In the genomic region with DNA sequence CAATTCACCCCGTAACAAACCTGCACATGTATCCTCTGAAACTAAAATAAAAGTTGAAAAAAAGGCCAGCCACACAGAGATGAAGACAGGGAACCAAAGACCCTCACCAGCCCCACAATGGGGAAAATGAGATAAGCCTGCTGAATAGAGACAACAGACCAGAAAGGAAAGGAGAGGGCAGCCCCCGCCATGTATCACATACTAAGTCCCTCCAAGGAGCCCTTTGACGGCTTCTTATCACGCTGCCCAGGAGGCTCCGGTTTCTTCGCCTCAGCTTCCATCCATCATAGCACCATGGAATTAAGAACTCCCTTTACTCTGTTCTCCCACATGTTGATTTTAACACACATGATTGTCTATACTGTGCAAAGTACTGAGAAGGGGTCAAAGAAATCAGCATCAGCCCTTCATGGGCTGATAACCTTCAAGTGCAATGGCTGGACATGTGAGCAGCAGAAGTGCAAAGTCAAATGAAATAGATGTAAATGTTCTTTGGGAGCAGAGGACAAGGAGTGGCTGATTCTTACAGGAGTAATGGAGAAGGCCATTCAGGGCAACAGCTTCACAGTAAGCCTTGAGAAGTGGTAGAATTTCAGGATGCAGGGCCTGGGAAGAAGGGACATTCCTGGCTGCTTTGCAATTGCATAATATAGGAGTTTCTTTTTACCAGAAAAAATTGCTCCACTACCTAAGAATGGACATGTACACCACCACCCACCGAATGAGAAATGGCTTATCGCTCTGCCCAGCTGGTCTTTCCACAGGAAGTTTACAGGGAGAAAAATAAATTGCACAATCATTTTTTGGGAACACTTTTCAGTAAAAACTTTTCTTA, we compare ENCODE assay signal across 13 cellular contexts. TPM values are rescaled to one million over a fixed set of nuclear protein-coding genes. Genes with fewer than 3 reads are reported as not detected.
DNase-seq lines count a peak whose midpoint lies in the region; TF ChIP-seq lines count a peak whose summit lies in the region.
"Had no signal": no experiment of that assay in that cellular context is flagged by ENCODE, and none has a peak within 500 bp of the region (broad histone marks: within the 10 kb centered on the region; RNA-seq: fewer than 3 reads in every experiment).

No MANE protein-coding gene starts in this region.

- no peaks in the 10 kb centered on the region for H3K9me3 Mint-ChIP-seq in type B pancreatic cell

- H3K9ac ChIP-seq in adipocyte (ENCODE audit: low read length) (peak overlapping the region; percentile 53), fibroblast of lung (ENCODE audit: insufficient read depth, low read length) (no peak overlapping the region)

- H3K4me3 ChIP-seq in ACC112 (ENCODE audit: low read depth, low read length) = peak overlapping the region; percentile 28; the same call in 1 of the 2 replicates
- peak overlapping the region; percentile 63 for H3K4me3 ChIP-seq in adipocyte (ENCODE audit: low read length)
- H3K4me3 ChIP-seq in fibroblast of lung (replicated peaks in 1 of 4; ENCODE audit: control extremely low read depth in 1 of 4, insufficient read depth in 1 of 4, low read depth in 3 of 4, low read length in 4 of 4) = peak overlapping the region in 1 of 4 experiments; percentile 18
- H3K4me3 ChIP-seq: smooth muscle cell had no signal

- no peaks in the 10 kb centered on the region for H3K27me3 ChIP-seq in ACC112 (ENCODE audit: insufficient read depth, low read length)
- no peaks in the 10 kb centered on the region for H3K27me3 ChIP-seq in adipocyte (replicated peaks; ENCODE audit: control insufficient read depth, insufficient read depth, low read length)
- H3K27me3 ChIP-seq in fibroblast of lung (ENCODE audit: control insufficient read depth, insufficient read depth, low read length) = no peaks in the 10 kb centered on the region

- DNase-seq in adipocyte (ENCODE audit: low read depth) (peak; percentile 70), fibroblast of lung (ENCODE audit: low read depth in 2 of 2) (peak; percentile 77 to 87), non-pigmented ciliary epithelial cell (ENCODE audit: low read depth) (peak; percentile 22), NCI-H2081 (lab: John Stamatoyannopoulos, UW) (no peak), MV-4-11 (lab: John Stamatoyannopoulos, UW) (no peak), T-helper 2 cell (no peak), type B pancreatic cell (ENCODE audit: extremely low spot score, unreplicated experiment) (no peak)
- DNase-seq: GF-D8, H7, islet precursor cell, T-helper 17 cell had no signal

- H3K9me3 ChIP-seq in adipocyte (ENCODE audit: control insufficient read depth, low read length) (no peaks in the 10 kb centered on the region), fibroblast of lung (ENCODE audit: control insufficient read depth, insufficient read depth, low read depth, low read length) (no peaks in the 10 kb centered on the region)

- H3K4me2 ChIP-seq in fibroblast of lung (ENCODE audit: extremely low read depth, insufficient read depth, low read length) = no peak overlapping the region
- H3K4me2 ChIP-seq: smooth muscle cell had no signal

- peaks cover 20% of the 10 kb centered on the region for H3K4me1 Mint-ChIP-seq in type B pancreatic cell (ENCODE audit: unreplicated experiment)

- H3K27ac ChIP-seq in ACC112 (ENCODE audit: low read depth, low read length) = peak overlapping the region; percentile 56
- peak overlapping the region; percentile 3 for H3K27ac ChIP-seq in fibroblast of lung (ENCODE audit: insufficient read depth, low read length)

- H3K79me2 ChIP-seq in ACC112 (ENCODE audit: control insufficient read depth, insufficient read depth, low read length, unreplicated experiment) (peaks cover 14% of the 10 kb centered on the region), fibroblast of lung (ENCODE audit: control insufficient read depth, insufficient read depth, low read length) (peaks cover 21% of the 10 kb centered on the region)

- H3K27me3 Mint-ChIP-seq in type B pancreatic cell = no peaks in the 10 kb centered on the region
- H3K27me3 Mint-ChIP-seq: T-helper 17 cell had no signal

- TF ChIP-seq CTCF in fibroblast of lung (conservative IDR thresholded peaks at IDR 0.05 in 1 of 2, IDR thresholded peaks at IDR 0.05 in 1 of 2; ENCODE audit: low read depth in 1 of 2, low read length in 2 of 2) = no peak
- no peak for TF ChIP-seq CTCF in type B pancreatic cell (conservative IDR thresholded peaks at IDR 0.05)

- H3K36me3 ChIP-seq in ACC112 (ENCODE audit: insufficient read depth, low read length) = no peaks in the 10 kb centered on the region
- H3K36me3 ChIP-seq in adipocyte (ENCODE audit: control insufficient read depth, insufficient read depth, low read length, severe bottlenecking) = no peaks in the 10 kb centered on the region
- no peaks in the 10 kb centered on the region for H3K36me3 ChIP-seq in fibroblast of lung (ENCODE audit: control insufficient read depth, insufficient read depth, low read length)

- peaks cover 16% of the 10 kb centered on the region for H3K4me1 ChIP-seq in ACC112 (ENCODE audit: control insufficient read depth, insufficient read depth, low read length, unreplicated experiment)
- peaks cover 22% of the 10 kb centered on the region for H3K4me1 ChIP-seq in adipocyte (ENCODE audit: control insufficient read depth, insufficient read depth, low read length)
- H3K4me1 ChIP-seq in fibroblast of lung (ENCODE audit: control insufficient read depth, extremely low read depth, insufficient read depth, low read length) = peaks cover 7% of the 10 kb centered on the region

- H2AFZ ChIP-seq in ACC112 (ENCODE audit: low read length, unreplicated experiment) = peak overlapping the region; percentile 4
- no peak overlapping the region for H2AFZ ChIP-seq in fibroblast of lung (ENCODE audit: low read length)

- H3K4me3 Mint-ChIP-seq in type B pancreatic cell = no peak overlapping the region
- H3K4me3 Mint-ChIP-seq: T-helper 17 cell had no signal

- H3K36me3 Mint-ChIP-seq in type B pancreatic cell = no peaks in the 10 kb centered on the region

- no peak overlapping the region for H3K27ac Mint-ChIP-seq in type B pancreatic cell

- H4K20me1 ChIP-seq in fibroblast of lung (ENCODE audit: control insufficient read depth, extremely low read depth, insufficient read depth, low read length) = no peaks in the 10 kb centered on the region

RNA-seq across cellular contexts. Expression of a gene that starts 54.7 kb away (rescaled TPM):
- total RNA-seq in fibroblast of lung (45.2 and 62.6 TPM in 2 replicates), type B pancreatic cell (ENCODE audit: low replicate concordance) (4.7 and 9.9 TPM in 2 replicates)
- polyA plus RNA-seq in fibroblast of lung = 10.9 and 20.4 TPM in 2 replicates
- polyA plus RNA-seq in fibroblast of lung (2012) = 9.7 and 20.1 TPM in 2 replicates
- 3.1 and 7.1 TPM in 2 replicates for polyA minus RNA-seq in fibroblast of lung (ENCODE audit: low replicate concordance)

Comparison
In these comparisons a context has a peak if more than half of its experiments do, and no peak if none do; other contexts are left out.
1. DNase-seq: peak in adipocyte (single experiment), fibroblast of lung (2 of 2) and non-pigmented ciliary epithelial cell (single experiment); none in NCI-H2081 (0 of 2), MV-4-11 (single experiment), T-helper 2 cell (0 of 5) and type B pancreatic cell (single experiment).